ENCODE assay signal across 16 cellular contexts in the genomic region with DNA sequence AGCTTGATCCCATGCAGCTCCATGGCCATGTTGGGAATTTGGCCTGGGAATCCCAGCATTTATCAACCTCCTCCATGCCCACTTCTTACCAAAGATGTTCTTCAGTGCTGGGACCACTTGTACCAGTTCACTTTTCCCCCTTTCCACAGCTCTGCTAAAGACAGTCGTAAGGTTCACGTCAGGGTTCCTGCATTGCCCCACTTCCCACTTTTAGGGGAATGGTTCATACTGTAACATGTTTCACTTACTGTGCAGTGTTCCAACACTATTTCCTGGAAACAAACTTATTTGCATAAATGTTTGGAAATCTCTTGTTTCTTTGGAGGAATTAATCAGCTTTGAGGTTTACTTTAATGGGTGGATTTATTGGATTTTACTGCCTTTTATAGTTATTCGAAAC. TPM values are rescaled to one million over a fixed set of nuclear protein-coding genes. Genes with fewer than 3 reads are reported as not detected.
A peak's percentile ranks its signal among the peaks of the same experiment; 100 is the strongest.
DNase-seq lines count a peak whose midpoint lies in the region; ATAC-seq, FAIRE-seq and TF ChIP-seq lines count a peak whose summit lies in the region.
"Had no signal": no experiment of that assay in that cellular context is flagged by ENCODE, and none has a peak within 500 bp of the region (broad histone marks: within the 10 kb centered on the region; RNA-seq: fewer than 3 reads in every experiment).

No MANE protein-coding gene starts in this region.

- H3K9ac ChIP-seq in HepG2 (ENCODE audit: insufficient read depth, low read depth, low read length) (no peak overlapping the region), neuronal stem cell (ENCODE audit: low read depth, low read length, poor library complexity) (no peak overlapping the region)
- H3K9ac ChIP-seq: BLaER1 treated with 17β-estradiol and CSF1 and Interleukin-3, amounts not matched to agents 10 nM and 100 nM had no signal

- no peak for FAIRE-seq in HepG2 (lab: Jason Lieb, UNC)
- FAIRE-seq: GM18507 had no signal

- no TSS peak for BruUV-seq in HepG2 (replicated peaks; lab: Mats Ljungman, UMichigan)

- no peak overlapping the region for H2AK5ac ChIP-seq in neuronal stem cell (ENCODE audit: low read depth, low read length)

- H3K27ac ChIP-seq in right lobe of liver (no peak overlapping the region), HepG2 (ENCODE audit: extremely low read length, insufficient read depth, low read length) (no peak overlapping the region), neuronal stem cell (replicated peaks; ENCODE audit: low read length) (no peak overlapping the region), upper lobe of right lung (no peak overlapping the region)
- H3K27ac ChIP-seq: BLaER1 treated with 17β-estradiol and CSF1 and Interleukin-3, amounts not matched to agents 10 nM and 100 nM had no signal

- H3K9me3 ChIP-seq in right lobe of liver: no peaks in the 10 kb centered on the region
- no peaks in the 10 kb centered on the region for H3K9me3 ChIP-seq in HepG2 (ENCODE audit: low read length)
- H3K9me3 ChIP-seq in neuronal stem cell (replicated peaks in 1 of 2; ENCODE audit: control insufficient read depth in 2 of 2, insufficient read depth in 1 of 2, low read depth in 1 of 2, low read length in 2 of 2): no peaks in the 10 kb centered on the region
- H3K9me3 ChIP-seq in upper lobe of right lung: no peaks in the 10 kb centered on the region
- H3K9me3 ChIP-seq: BLaER1 treated with 17β-estradiol and CSF1 and Interleukin-3, amounts not matched to agents 10 nM and 100 nM had no signal

- H3K27me3 ChIP-seq in right lobe of liver: no peaks in the 10 kb centered on the region
- H3K27me3 ChIP-seq in HepG2 (ENCODE audit: control insufficient read depth in 1 of 2, insufficient read depth in 2 of 2, low read length in 2 of 2): no peaks in the 10 kb centered on the region
- H3K27me3 ChIP-seq in neuronal stem cell (ENCODE audit: control insufficient read depth in 3 of 3, insufficient read depth in 3 of 3, low read depth in 1 of 3, low read length in 3 of 3): no peaks in the 10 kb centered on the region
- no peaks in the 10 kb centered on the region for H3K27me3 ChIP-seq in upper lobe of right lung
- H3K27me3 ChIP-seq: BLaER1 treated with 17β-estradiol and CSF1 and Interleukin-3, amounts not matched to agents 10 nM and 100 nM had no signal

- H3K23ac ChIP-seq in neuronal stem cell (ENCODE audit: low read depth, low read length, poor library complexity): no peak overlapping the region

- no peak overlapping the region for H2BK120ac ChIP-seq in neuronal stem cell (ENCODE audit: low read depth, low read length)

- ATAC-seq in right lobe of liver (peak in 3 of 4 donors; percentile 23 to 49 (median 47)), HepG2 (no peak), left lobe of liver (peak; percentile 16), upper lobe of right lung (peak; percentile 80), HG03108 (IDR thresholded peaks at IDR 0.05; ENCODE audit: unreplicated experiment) (no peak)
- ATAC-seq: GM12878, GM23338 had no signal

- no peak for TF ChIP-seq RAD21 in HepG2 (CRISPR knock-in tag; IDR thresholded peaks at IDR 0.05)

- H3K18ac ChIP-seq in neuronal stem cell (ENCODE audit: low read length): no peak overlapping the region

- H3K4me1 ChIP-seq in right lobe of liver (no peaks in the 10 kb centered on the region), HepG2 (ENCODE audit: insufficient read depth, low read length) (peaks cover 18% of the 10 kb centered on the region), neuronal stem cell (ENCODE audit: control insufficient read depth in 2 of 2, insufficient read depth in 1 of 2, low read depth in 1 of 2, low read length in 2 of 2) (peaks cover 0 to 7% of the 10 kb centered on the region in 2 donors), upper lobe of right lung (peaks cover 14% of the 10 kb centered on the region)

- no peak overlapping the region for H4K8ac ChIP-seq in neuronal stem cell (ENCODE audit: low read depth, low read length)

- H3K4me3 ChIP-seq in right lobe of liver (no peak overlapping the region), HepG2 (replicated peaks in 1 of 3; ENCODE audit: insufficient read depth in 1 of 3, low read depth in 2 of 3, low read length in 3 of 3) (no peak overlapping the region), neuronal stem cell (ENCODE audit: low read length in 2 of 2) (no peak overlapping the region), upper lobe of right lung (no peak overlapping the region)
- H3K4me3 ChIP-seq: BLaER1 treated with 17β-estradiol and CSF1 and Interleukin-3, amounts not matched to agents 10 nM and 100 nM; GM12878; GM23338 had no signal

- intact Hi-C loops in right lobe of liver (cut with DNase I) (loop anchor here in 1 of 2 donors (5.0 kb wide), 1 partner anchor 108 kb away; no protein-coding TSS in a partner anchor), HepG2 (cut with micrococcal nuclease; ENCODE audit: unreplicated experiment) (loop anchor here (5.0 kb wide), 1 partner anchor 303 kb away; a partner anchor contains a TSS), upper lobe of right lung (cut with DNase I) (no loop called here)

- TF ChIP-seq POLR2A in right lobe of liver (IDR thresholded peaks at IDR 0.05) (no peak), HepG2 (IDR thresholded peaks at IDR 0.05; ENCODE audit: insufficient read depth in 1 of 2, low read depth in 2 of 2, low read length in 2 of 2) (no peak)

- no peak overlapping the region for H2BK15ac ChIP-seq in neuronal stem cell (ENCODE audit: low read length)

- H3K4me2 ChIP-seq in HepG2 (ENCODE audit: low read depth, low read length) (no peak overlapping the region), neuronal stem cell (ENCODE audit: insufficient read depth, low read length, poor library complexity, severe bottlenecking) (no peak overlapping the region)
- H3K4me2 ChIP-seq: GM23338 had no signal

- H2BK5ac ChIP-seq in neuronal stem cell (ENCODE audit: low read length): no peak overlapping the region

- TF ChIP-seq CTCF in right lobe of liver (IDR thresholded peaks at IDR 0.05) (no peak), HepG2 (CRISPR knock-in tag; IDR thresholded peaks at IDR 0.05) (no peak), upper lobe of right lung (IDR thresholded peaks at IDR 0.05) (no peak)

- POLR2A ChIA-PET in HepG2 (lab: Yijun Ruan, JAX): no interaction called here

- in situ Hi-C loops in HepG2 (cut with HindIII; ENCODE audit: extremely low pct_ligation_motif_present, low pct_unique_long_range_greater_than_20kb): loop anchor here (25.0 kb wide), 1 partner anchor 268 kb away; no protein-coding TSS in a partner anchor

- H3K36me3 ChIP-seq in right lobe of liver (no peaks in the 10 kb centered on the region), HepG2 (replicated peaks in 1 of 2; ENCODE audit: control insufficient read depth in 1 of 2, insufficient read depth in 2 of 2, low read length in 2 of 2) (no peaks in the 10 kb centered on the region), neuronal stem cell (replicated peaks in 1 of 2; ENCODE audit: control insufficient read depth in 2 of 2, insufficient read depth in 2 of 2, low read length in 2 of 2) (no peaks in the 10 kb centered on the region), upper lobe of right lung (peaks cover 14% of the 10 kb centered on the region)

- H4K20me1 ChIP-seq in HepG2 (ENCODE audit: insufficient read depth, low read length): no peaks in the 10 kb centered on the region
- H4K20me1 ChIP-seq: BLaER1 treated with 17β-estradiol and CSF1 and Interleukin-3, amounts not matched to agents 10 nM and 100 nM had no signal

- DNase-seq in right lobe of liver (no peak), HepG2 (ENCODE audit: low spot score) (no peak), left lobe of liver (ENCODE audit: low spot score) (no peak), neuronal stem cell (ENCODE audit: low spot score) (no peak), upper lobe of right lung (no peak), NCI-H2171 treated with DMSO at 0.1 percent for 48 hours (lab: John Stamatoyannopoulos, UW) (no peak), NCI-H2029 (lab: John Stamatoyannopoulos, UW) (no peak)
- DNase-seq: ACHN; CD4-positive, alpha-beta memory T cell; DMS79; H7 had no signal

- WGBS in right lobe of liver (ENCODE audit: insufficient coverage, low coverage, low lambda C conversion rate, missing lambda C conversion rate): 97% methylated on average over 3 of the region's 3 CpGs
- 76% methylated on average over 3 of the region's 3 CpGs for WGBS in HepG2 (ENCODE audit: low lambda C conversion rate)
- WGBS in neuronal stem cell (ENCODE audit: extremely low coverage in 2 of 2, insufficient read length in 2 of 2, insufficient replicate concordance in 1 of 2), 2 donors: no CpG with 5 or more reads among the region's 3 CpGs

- peak overlapping the region; percentile 34 for H2BK12ac ChIP-seq in neuronal stem cell (ENCODE audit: low read length)

- no peaks in the 10 kb centered on the region for H3K79me2 ChIP-seq in HepG2 (ENCODE audit: insufficient read depth, low read length)

- H3K4ac ChIP-seq in neuronal stem cell (ENCODE audit: low read length): no peak overlapping the region

- TF ChIP-seq EP300 in HepG2 (IDR thresholded peaks at IDR 0.05; ENCODE audit: low read depth in 2 of 2, low read length in 2 of 2): no peak
- no peak for TF ChIP-seq EP300 in HepG2 (CRISPR knock-in tag; IDR thresholded peaks at IDR 0.05; ENCODE audit: borderline replicate concordance)

- no peak overlapping the region for H2AFZ ChIP-seq in HepG2 (ENCODE audit: low read length)
- no peak overlapping the region for H2AFZ ChIP-seq in neuronal stem cell (ENCODE audit: low read length)
- H2AFZ ChIP-seq: GM23338 had no signal

- no peaks in the 10 kb centered on the region for H3K79me1 ChIP-seq in neuronal stem cell (ENCODE audit: low read depth, low read length)

- CTCF ChIA-PET in HepG2 (lab: Yijun Ruan, JAX; ENCODE audit: low intra/inter-chr PET ratio, low total read pairs): no interaction called here

- H4K91ac ChIP-seq in neuronal stem cell (ENCODE audit: low read depth, low read length, poor library complexity): no peak overlapping the region

- H3K14ac ChIP-seq in neuronal stem cell (ENCODE audit: low read length): no peak overlapping the region

RNA-seq across cellular contexts. Expression of a gene that starts 16.9 kb away (rescaled TPM):
- 1 to 10 TPM; 2.2 to 7.4 (median 4.7) TPM for total RNA-seq in right lobe of liver
- 0.67 and 1.00 TPM in 2 replicates for total RNA-seq in HepG2 (2016; rRNA removed; fragmentation: Illumina TruSeq; extraction: Trizol)
- total RNA-seq in HepG2 (2016; cell fraction: cytosol; rRNA removed; fragmentation: Illumina TruSeq; extraction: Trizol; ENCODE audit: low read depth): 0.61 and 0.62 TPM in 2 replicates
- 0.58 and 2.0 TPM in 2 replicates for total RNA-seq in HepG2 (2016; cell fraction: insoluble cytoplasmic fraction; rRNA removed; fragmentation: Illumina TruSeq; extraction: Trizol)
- 0.21 and 0.59 TPM in 2 replicates for total RNA-seq in HepG2 (2016; cell fraction: membrane; rRNA removed; fragmentation: Illumina TruSeq; extraction: Trizol)
- total RNA-seq in HepG2 (2016; cell fraction: nucleus; rRNA removed; fragmentation: Illumina TruSeq; extraction: Trizol): 1.5 and 2.3 TPM in 2 replicates
- 0.45 and 0.72 TPM in 2 replicates for polyA plus RNA-seq in HepG2 (2011; rRNA removed)
- 0.43 and 0.46 TPM in 2 replicates for polyA plus RNA-seq in HepG2 (2011; cell fraction: cytosol; rRNA removed)
- 0.97 and 1.0 TPM in 2 replicates for polyA plus RNA-seq in HepG2 (2011; cell fraction: nucleus; rRNA removed)
- polyA plus RNA-seq in HepG2 (2012): 1.4 and 2.6 TPM in 2 replicates
- polyA plus RNA-seq in HepG2 (2016; cell fraction: cytosol; fragmentation: Illumina TruSeq; extraction: Trizol; ENCODE audit: low read depth): 0.47 and 0.48 TPM in 2 replicates
- 0.56 and 0.86 TPM in 2 replicates for polyA plus RNA-seq in HepG2 (2016; cell fraction: insoluble cytoplasmic fraction; fragmentation: Illumina TruSeq; extraction: Trizol; ENCODE audit: low read depth)
- 0.24 and 0.55 TPM in 2 replicates for polyA plus RNA-seq in HepG2 (2016; cell fraction: membrane; fragmentation: Illumina TruSeq; extraction: Trizol; ENCODE audit: low read depth)
- polyA plus RNA-seq in HepG2 (2016; cell fraction: nucleus; fragmentation: Illumina TruSeq; extraction: Trizol; ENCODE audit: insufficient read depth, low read depth): 3.0 and 3.3 TPM in 2 replicates
- 0.23 and 0.82 TPM in 2 replicates for polyA minus RNA-seq in HepG2 (2011; rRNA and poly(A)+ RNA removed; ENCODE audit: low replicate concordance)
- 0.89 and 1.3 TPM in 2 replicates for polyA minus RNA-seq in HepG2 (2011; cell fraction: cytosol; rRNA and poly(A)+ RNA removed)
- 2.3 and 4.4 TPM in 2 replicates for polyA minus RNA-seq in HepG2 (2011; cell fraction: nucleus; rRNA and poly(A)+ RNA removed)
- 3.3 TPM for total RNA-seq in left lobe of liver
- polyA plus RNA-seq in neuronal stem cell (2013, experiment 1 of 2): 3.6 TPM
- polyA plus RNA-seq in neuronal stem cell (2013, experiment 2 of 2): 3.9 TPM
- 20.0 TPM for total RNA-seq in upper lobe of right lung

Comparison
In these comparisons a context has a peak if more than half of its experiments do, and no peak if none do; other contexts are left out.
1. ATAC-seq: peak in right lobe of liver (3 of 4), left lobe of liver (single experiment) and upper lobe of right lung (single experiment); none in HepG2 (single experiment) and HG03108 (single experiment).